Comparison of ENCODE assay signal across 9 cellular contexts in genomic region chr12:17540921-17541320, GRCh38.
"Had no signal": no experiment of that assay in that cellular context is flagged by ENCODE, and none has a peak within 500 bp of the region (broad histone marks: within the 10 kb centered on the region; RNA-seq: fewer than 3 reads in every experiment).

No MANE protein-coding gene starts in this region.

- H3K4me3 ChIP-seq: GM23248, GM23338, HAP-1 had no signal

- DNase-seq: GM23248, GOT3, H7, H9, HCEC 1CT, HFFc6 had no signal

- H3K27ac Mint-ChIP-seq: GM23338, H9, HFFc6 had no signal

- H3K4me2 ChIP-seq: GM23338 had no signal

- ATAC-seq: GM23338, HCT116 had no signal

- H3K27ac ChIP-seq: GM23248 had no signal

- H2AFZ ChIP-seq: GM23248, GM23338 had no signal

- H3K9ac ChIP-seq: GM23248 had no signal

- H3K4me1 ChIP-seq: HAP-1 had no signal

- H3K4me3 Mint-ChIP-seq: GM23338, H9, HFFc6 had no signal

- H3K9me3 ChIP-seq: HAP-1 had no signal

- H3K36me3 ChIP-seq: HAP-1 had no signal

- H3K4me1 Mint-ChIP-seq: GM23338, H9 had no signal
